ENCODE assay signal across 20 cellular contexts in genomic region chr2:162018530-162018929, GRCh38. TPM values are rescaled to one million over a fixed set of nuclear protein-coding genes. Genes with fewer than 3 reads are reported as not detected.
DNase-seq lines count a peak whose midpoint lies in the region; ATAC-seq and TF ChIP-seq lines count a peak whose summit lies in the region.
"Had no signal": no experiment of that assay in that cellular context is flagged by ENCODE, and none has a peak within 500 bp of the region (broad histone marks: within the 10 kb centered on the region; RNA-seq: fewer than 3 reads in every experiment).

No MANE protein-coding gene starts in this region.

- no peaks in the 10 kb centered on the region for H3K27me3 ChIP-seq in left lung

- TF ChIP-seq CTCF in natural killer cell (IDR thresholded peaks at IDR 0.05) (no peak), left lung (IDR thresholded peaks at IDR 0.05) (no peak), mucosa of descending colon (IDR thresholded peaks at IDR 0.05) (no peak)

- H3K9me3 ChIP-seq in left lung (no peaks in the 10 kb centered on the region), mucosa of descending colon (no peaks in the 10 kb centered on the region)
- H3K9me3 ChIP-seq: Caco-2 had no signal

- H3K4me3 Mint-ChIP-seq in T-helper 2 cell treated with Interferon-gamma antibody and Interleukin-4, amounts not matched to agents 5 μg/mL and 100 μg/mL, for 36 hours: no peak overlapping the region
- H3K4me3 Mint-ChIP-seq in natural killer cell treated with Interleukin-12 subunit alpha and Interleukin-12 subunit beta and Interleukin-15 and Interleukin-18, amount 100 ng/mL, for 72 hours: peak overlapping the region; percentile 21
- H3K4me3 Mint-ChIP-seq in natural killer cell: no peak overlapping the region
- H3K4me3 Mint-ChIP-seq: CD14-positive monocyte, H9 had no signal

- intact Hi-C loops in natural killer cell (cut with micrococcal nuclease) (no loop called here), left lung (cut with DNase I) (no loop called here), mucosa of descending colon (cut with DNase I, micrococcal nuclease) (no loop called here)

- H3K4me1 ChIP-seq in left lung (no peaks in the 10 kb centered on the region), mucosa of descending colon (ENCODE audit: low read depth) (no peaks in the 10 kb centered on the region)
- H3K4me1 ChIP-seq: Caco-2 had no signal

- H3K36me3 Mint-ChIP-seq in T-helper 2 cell treated with Interferon-gamma antibody and Interleukin-4, amounts not matched to agents 5 μg/mL and 100 μg/mL, for 36 hours (ENCODE audit: low read depth): peaks cover 93% of the 10 kb centered on the region
- H3K36me3 Mint-ChIP-seq in natural killer cell treated with Interleukin-12 subunit alpha and Interleukin-12 subunit beta and Interleukin-15 and Interleukin-18, amount 100 ng/mL, for 72 hours: peaks cover 43% of the 10 kb centered on the region
- no peaks in the 10 kb centered on the region for H3K36me3 Mint-ChIP-seq in natural killer cell

- DNase-seq in T-helper 2 cell treated with Interferon-gamma antibody and Interleukin-4, amounts not matched to agents 5 μg/mL and 100 μg/mL, for 36 hours (ENCODE audit: low spot score): no peak
- no peak for DNase-seq in T-helper 2 cell
- DNase-seq in natural killer cell treated with Interleukin-12 subunit alpha and Interleukin-12 subunit beta and Interleukin-15 and Interleukin-18, amount 100 ng/mL, for 72 hours (ENCODE audit: low spot score): no peak
- DNase-seq in natural killer cell: no peak
- DNase-seq in left lung: no peak
- DNase-seq in T1000 (lab: John Stamatoyannopoulos, UW): no peak
- DNase-seq in mucosa of descending colon: no peak
- DNase-seq in activated gamma-delta T cell treated with Interleukin-2 at 50 U/mL for 16 hours: no peak
- DNase-seq: Caco-2, GDM1, H9, KBM-7, NCI-H1105 treated with DMSO at 0.1 percent for 48 hours, NCI-H1694 treated with DMSO at 0.1 percent for 48 hours, NCI-H2227 treated with DMSO at 0.1 percent for 48 hours, NCI-H524 treated with DMSO at 0.1 percent for 48 hours, RPMI8226 had no signal

- peak in 1 of 2 donors; percentile 85 for ATAC-seq in natural killer cell treated with Interleukin-12 subunit alpha and Interleukin-12 subunit beta and Interleukin-15 and Interleukin-18, amount 100 ng/mL, for 72 hours
- no peak for ATAC-seq in natural killer cell
- peak; percentile 83 for ATAC-seq in left lung
- ATAC-seq in mucosa of descending colon: no peak
- ATAC-seq: HepG2 had no signal

- H3K36me3 ChIP-seq in left lung (no peaks in the 10 kb centered on the region), mucosa of descending colon (ENCODE audit: low read depth) (no peaks in the 10 kb centered on the region)

- no peak overlapping the region for H3K27ac ChIP-seq in left lung
- H3K27ac ChIP-seq: 22Rv1 had no signal

- peaks cover 40% of the 10 kb centered on the region for H3K4me1 Mint-ChIP-seq in T-helper 2 cell treated with Interferon-gamma antibody and Interleukin-4, amounts not matched to agents 5 μg/mL and 100 μg/mL, for 36 hours (ENCODE audit: low read depth)
- peaks cover 26 to 44% of the 10 kb centered on the region in 2 donors for H3K4me1 Mint-ChIP-seq in natural killer cell treated with Interleukin-12 subunit alpha and Interleukin-12 subunit beta and Interleukin-15 and Interleukin-18, amount 100 ng/mL, for 72 hours (ENCODE audit: low read depth in 2 of 2)
- peaks cover 8 to 9% of the 10 kb centered on the region in 2 donors for H3K4me1 Mint-ChIP-seq in natural killer cell

- peak overlapping the region; percentile 41 for H3K27ac Mint-ChIP-seq in T-helper 2 cell treated with Interferon-gamma antibody and Interleukin-4, amounts not matched to agents 5 μg/mL and 100 μg/mL, for 36 hours
- peak overlapping the region; percentile 75 to 77 for H3K27ac Mint-ChIP-seq in natural killer cell treated with Interleukin-12 subunit alpha and Interleukin-12 subunit beta and Interleukin-15 and Interleukin-18, amount 100 ng/mL, for 72 hours
- H3K27ac Mint-ChIP-seq in natural killer cell: no peak overlapping the region
- H3K27ac Mint-ChIP-seq: CD14-positive monocyte had no signal

- H3K27me3 Mint-ChIP-seq in T-helper 2 cell treated with Interferon-gamma antibody and Interleukin-4, amounts not matched to agents 5 μg/mL and 100 μg/mL, for 36 hours (ENCODE audit: low read depth): no peaks in the 10 kb centered on the region
- H3K27me3 Mint-ChIP-seq in natural killer cell treated with Interleukin-12 subunit alpha and Interleukin-12 subunit beta and Interleukin-15 and Interleukin-18, amount 100 ng/mL, for 72 hours: peaks cover 0 to 3% of the 10 kb centered on the region in 2 donors
- peaks cover 0 to 2% of the 10 kb centered on the region in 2 donors for H3K27me3 Mint-ChIP-seq in natural killer cell (ENCODE audit: low read depth in 2 of 2)

- H3K9me3 Mint-ChIP-seq in T-helper 2 cell treated with Interferon-gamma antibody and Interleukin-4, amounts not matched to agents 5 μg/mL and 100 μg/mL, for 36 hours: no peaks in the 10 kb centered on the region
- no peaks in the 10 kb centered on the region for H3K9me3 Mint-ChIP-seq in natural killer cell treated with Interleukin-12 subunit alpha and Interleukin-12 subunit beta and Interleukin-15 and Interleukin-18, amount 100 ng/mL, for 72 hours
- no peaks in the 10 kb centered on the region for H3K9me3 Mint-ChIP-seq in natural killer cell
- H3K9me3 Mint-ChIP-seq: H9 had no signal

- H3K4me3 ChIP-seq in left lung (no peak overlapping the region), mucosa of descending colon (no peak overlapping the region)

RNA-seq across cellular contexts. Expression of gene DPP4, which starts 55.5 kb away (rescaled TPM):
- 100 to 1,000 TPM in 1 of 2 donors, 10 to 100 TPM in 1; 89.4 to 102 TPM for total RNA-seq in natural killer cell treated with Interleukin-12 subunit alpha and Interleukin-12 subunit beta and Interleukin-15 and Interleukin-18, amount 100 ng/mL, for 72 hours
- total RNA-seq in natural killer cell: 1 to 10 TPM; 1.8 to 2.3 (median 1.8) TPM
- 100 to 1,000 TPM in 1 of 2 donors, 10 to 100 TPM in 1; 28.0 to 105 TPM for total RNA-seq in left lung
- total RNA-seq in mucosa of descending colon: 10 to 100 TPM; 11.4 to 18.3 (median 12.0) TPM

Comparison
In these comparisons a context has a peak if more than half of its experiments do, and no peak if none do; other contexts are left out.
1. H3K27ac Mint-ChIP-seq: peak in T-helper 2 cell treated with Interferon-gamma antibody and Interleukin-4, amounts not matched to agents 5 μg/mL and 100 μg/mL, for 36 hours (single experiment) and natural killer cell treated with Interleukin-12 subunit alpha and Interleukin-12 subunit beta and Interleukin-15 and Interleukin-18, amount 100 ng/mL, for 72 hours (2 of 2); none in natural killer cell (0 of 2).